In the genomic region with DNA sequence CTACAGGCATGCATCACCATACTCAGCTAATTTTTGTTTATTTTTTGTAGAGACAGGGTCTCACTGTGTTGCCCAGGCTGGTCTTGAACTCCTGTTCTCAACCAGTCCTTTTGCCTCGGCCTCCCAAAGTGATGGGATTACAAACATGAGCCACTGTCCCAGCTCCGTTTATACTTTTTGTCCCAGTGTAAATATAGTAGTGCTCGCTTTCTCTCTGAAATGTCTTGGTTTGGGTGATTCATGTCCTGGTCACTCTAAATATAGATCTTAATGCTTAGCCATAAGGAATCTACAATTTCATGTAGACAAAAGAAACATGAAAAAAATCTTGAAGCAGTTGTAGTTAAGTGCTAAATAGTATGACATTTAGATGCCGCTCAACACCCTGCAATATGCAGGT, we compare ENCODE assay signal across 19 cellular contexts.
A peak's percentile ranks its signal among the peaks of the same experiment; 100 is the strongest.
DNase-seq lines count a peak whose midpoint lies in the region; ATAC-seq and TF ChIP-seq lines count a peak whose summit lies in the region.
"Had no signal": no experiment of that assay in that cellular context is flagged by ENCODE, and none has a peak within 500 bp of the region (broad histone marks: within the 10 kb centered on the region; RNA-seq: fewer than 3 reads in every experiment).

No MANE protein-coding gene starts in this region.

- intact Hi-C loops in dorsolateral prefrontal cortex (cut with DNase I), result no loop called here
- intact Hi-C loops in CD14-positive monocyte (cut with micrococcal nuclease), result no loop called here

- H3K4me3 ChIP-seq in dorsolateral prefrontal cortex, result no peak overlapping the region
- H3K4me3 ChIP-seq: cardiac muscle cell, left ventricle myocardium inferior, pancreas, SK-N-MC, transverse colon had no signal

- DNase-seq in ACHN (peak; percentile 54), MV-4-11 (lab: John Stamatoyannopoulos, UW) (peak; percentile 31), dorsolateral prefrontal cortex (no peak), CD14-positive monocyte (ENCODE audit: low spot score) (no peak), NOMO-1 treated with dmso at 0.1 percent for 144 hours (lab: John Stamatoyannopoulos, UW; ENCODE audit: unreplicated experiment) (no peak), Kasumi-1 (lab: John Stamatoyannopoulos, UW) (no peak)
- DNase-seq in stimulated activated naive B cell treated with anti-CD40 and anti-IgM and Interleukin-4, amounts not matched to agents 10 μg/mL and 1 μg/mL and 100 μg/mL, for 72 hours, result no peak
- DNase-seq: activated CD4-positive, alpha-beta T cell treated with anti-CD3 and anti-CD28 coated beads, Interleukin-2, amount 10 ng/mL, durations not matched to agents 7 days and 5 days; effector memory CD4-positive, alpha-beta T cell; left ventricle myocardium inferior; NCI-H1930; NCI-H510A treated with DMSO at 0.1 percent for 48 hours; pancreas; small intestine; transverse colon had no signal

- peaks cover 65% of the 10 kb centered on the region for H3K36me3 Mint-ChIP-seq in nephron (ENCODE audit: low read depth)
- H3K36me3 Mint-ChIP-seq in CD14-positive monocyte, result peaks cover 36 to 47% of the 10 kb centered on the region in 2 donors
- peaks cover 45 to 69% of the 10 kb centered on the region in 2 donors for H3K36me3 Mint-ChIP-seq in stimulated activated naive B cell treated with anti-CD40 and anti-IgM and Interleukin-4, amounts not matched to agents 10 μg/mL and 1 μg/mL and 100 μg/mL, for 72 hours

- H3K9me3 Mint-ChIP-seq in nephron (peaks cover 9% of the 10 kb centered on the region), CD14-positive monocyte (peaks cover 0 to 2% (median 0%) of the 10 kb centered on the region in 7 donors)
- peaks cover 6 to 8% of the 10 kb centered on the region in 2 donors for H3K9me3 Mint-ChIP-seq in stimulated activated naive B cell treated with anti-CD40 and anti-IgM and Interleukin-4, amounts not matched to agents 10 μg/mL and 1 μg/mL and 100 μg/mL, for 72 hours
- H3K9me3 Mint-ChIP-seq: activated CD4-positive, alpha-beta T cell treated with anti-CD3 and anti-CD28 coated beads, Interleukin-2, amount 10 ng/mL, durations not matched to agents 7 days and 5 days had no signal

- H3K27me3 ChIP-seq in dorsolateral prefrontal cortex, result no peaks in the 10 kb centered on the region
- H3K27me3 ChIP-seq: cardiac muscle cell, pancreas, transverse colon had no signal

- H3K27me3 Mint-ChIP-seq in nephron (ENCODE audit: low read depth) (no peaks in the 10 kb centered on the region), CD14-positive monocyte (ENCODE audit: low read depth in 3 of 3) (no peaks in the 10 kb centered on the region)
- no peaks in the 10 kb centered on the region for H3K27me3 Mint-ChIP-seq in stimulated activated naive B cell treated with anti-CD40 and anti-IgM and Interleukin-4, amounts not matched to agents 10 μg/mL and 1 μg/mL and 100 μg/mL, for 72 hours
- H3K27me3 Mint-ChIP-seq: activated CD4-positive, alpha-beta T cell treated with anti-CD3 and anti-CD28 coated beads, Interleukin-2, amount 10 ng/mL, durations not matched to agents 7 days and 5 days; activated naive CD8-positive, alpha-beta T cell had no signal

- H3K27ac Mint-ChIP-seq in nephron (peak overlapping the region; percentile 0 to 82 (median 2)), CD14-positive monocyte (no peak overlapping the region)
- no peak overlapping the region for H3K27ac Mint-ChIP-seq in stimulated activated naive B cell treated with anti-CD40 and anti-IgM and Interleukin-4, amounts not matched to agents 10 μg/mL and 1 μg/mL and 100 μg/mL, for 72 hours
- H3K27ac Mint-ChIP-seq: activated CD4-positive, alpha-beta T cell treated with anti-CD3 and anti-CD28 coated beads, Interleukin-2, amount 10 ng/mL, durations not matched to agents 7 days and 5 days; activated naive CD8-positive, alpha-beta T cell had no signal

- H3K27ac ChIP-seq in dorsolateral prefrontal cortex, result peak overlapping the region in 34 of 59 donors; percentile 12 to 70 (median 50)
- H3K27ac ChIP-seq: cardiac muscle cell, left ventricle myocardium inferior, pancreas, SK-N-MC, transverse colon had no signal

- H3K4me1 Mint-ChIP-seq in nephron (peaks cover 14% of the 10 kb centered on the region), CD14-positive monocyte (no peaks in the 10 kb centered on the region)
- peaks cover 0 to 2% of the 10 kb centered on the region in 2 donors for H3K4me1 Mint-ChIP-seq in stimulated activated naive B cell treated with anti-CD40 and anti-IgM and Interleukin-4, amounts not matched to agents 10 μg/mL and 1 μg/mL and 100 μg/mL, for 72 hours
- H3K4me1 Mint-ChIP-seq: activated CD4-positive, alpha-beta T cell treated with anti-CD3 and anti-CD28 coated beads, Interleukin-2, amount 10 ng/mL, durations not matched to agents 7 days and 5 days had no signal

- ATAC-seq in stimulated activated naive B cell treated with anti-CD40 and anti-IgM and Interleukin-4, amounts not matched to agents 10 μg/mL and 1 μg/mL and 100 μg/mL, for 72 hours (replicated peaks), result no peak

- TF ChIP-seq CTCF in dorsolateral prefrontal cortex (IDR thresholded peaks at IDR 0.05 in 54 of 56, conservative IDR thresholded peaks at IDR 0.05 in 2 of 56; ENCODE audit: low read depth in 1 of 56, partially characterized antibody in 56 of 56) (no peak), nephron (IDR thresholded peaks at IDR 0.05; ENCODE audit: unreplicated experiment in 3 of 3) (no peak), CD14-positive monocyte (IDR thresholded peaks at IDR 0.05) (no peak)

- H3K4me3 Mint-ChIP-seq in nephron, result no peak overlapping the region
- H3K4me3 Mint-ChIP-seq in CD14-positive monocyte, result no peak overlapping the region
- H3K4me3 Mint-ChIP-seq in stimulated activated naive B cell treated with anti-CD40 and anti-IgM and Interleukin-4, amounts not matched to agents 10 μg/mL and 1 μg/mL and 100 μg/mL, for 72 hours, result no peak overlapping the region
- H3K4me3 Mint-ChIP-seq: activated CD4-positive, alpha-beta T cell treated with anti-CD3 and anti-CD28 coated beads, Interleukin-2, amount 10 ng/mL, durations not matched to agents 7 days and 5 days; activated naive CD8-positive, alpha-beta T cell had no signal

- in situ Hi-C loops in ACHN (cut with HindIII; ENCODE audit: low pct_ligation_motif_present, low pct_unique_long_range_greater_than_20kb, low sequenced_read_pairs), result no loop called here

Comparison
In these comparisons a context has a peak if more than half of its experiments do, and no peak if none do; other contexts are left out.
1. DNase-seq: peak in ACHN (single experiment) and MV-4-11 (single experiment); none in dorsolateral prefrontal cortex (0 of 10), CD14-positive monocyte (single experiment), NOMO-1 treated with dmso at 0.1 percent for 144 hours (single experiment), Kasumi-1 (0 of 2) and stimulated activated naive B cell treated with anti-CD40 and anti-IgM and Interleukin-4, amounts not matched to agents 10 μg/mL and 1 μg/mL and 100 μg/mL, for 72 hours (single experiment).
2. H3K27ac Mint-ChIP-seq: peak in nephron (3 of 3); none in CD14-positive monocyte (0 of 7) and stimulated activated naive B cell treated with anti-CD40 and anti-IgM and Interleukin-4, amounts not matched to agents 10 μg/mL and 1 μg/mL and 100 μg/mL, for 72 hours (single experiment).